In the genomic region with DNA sequence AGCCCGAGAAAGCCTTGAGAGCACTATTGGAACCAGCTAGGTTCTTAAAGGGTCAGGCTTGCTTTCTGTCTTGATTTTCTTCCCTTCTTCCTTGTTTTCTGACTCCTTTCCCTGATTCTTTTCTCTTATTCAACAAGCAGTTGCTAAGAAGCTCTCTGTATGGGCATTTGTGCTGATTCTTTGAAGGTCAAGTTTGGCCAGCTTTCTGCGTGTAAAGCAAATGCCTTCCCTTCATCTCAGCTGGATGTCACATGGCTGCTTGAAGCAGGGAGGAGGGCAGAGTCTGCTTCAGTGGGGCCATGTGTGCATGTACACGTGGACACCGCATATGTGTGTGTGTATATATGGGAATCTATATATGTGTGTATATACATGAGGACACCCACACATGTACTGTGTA, we compare ENCODE assay signal across 18 cellular contexts.
DNase-seq lines count a peak whose midpoint lies in the region; ATAC-seq and TF ChIP-seq lines count a peak whose summit lies in the region.
"Had no signal": no experiment of that assay in that cellular context is flagged by ENCODE, and none has a peak within 500 bp of the region (broad histone marks: within the 10 kb centered on the region; RNA-seq: fewer than 3 reads in every experiment).

No MANE protein-coding gene starts in this region.

- peaks cover 6% of the 10 kb centered on the region for H3K9me3 Mint-ChIP-seq in nephron
- H3K9me3 Mint-ChIP-seq: CD4-positive, alpha-beta T cell had no signal

- no peak for ATAC-seq in GM21786 (IDR thresholded peaks at IDR 0.05; ENCODE audit: unreplicated experiment)
- ATAC-seq: PC-3 had no signal

- peaks cover 3% of the 10 kb centered on the region for H3K27me3 Mint-ChIP-seq in nephron (ENCODE audit: low read depth)
- H3K27me3 Mint-ChIP-seq: CD4-positive, alpha-beta T cell had no signal

- H3K4me3 Mint-ChIP-seq in nephron, result no peak overlapping the region
- H3K4me3 Mint-ChIP-seq: CD4-positive, alpha-beta T cell; H9 had no signal

- DNase-seq in NCI-H82 (lab: John Stamatoyannopoulos, UW) (peak; percentile 21), NCI-H82 treated with DMSO at 0.1 percent for 48 hours (lab: John Stamatoyannopoulos, UW; ENCODE audit: unreplicated experiment) (no peak), epidermal melanocyte (ENCODE audit: insufficient read length, low spot score) (peak; percentile 72), Kasumi-1 (lab: John Stamatoyannopoulos, UW) (no peak), AML-193 (lab: John Stamatoyannopoulos, UW) (no peak), NCI-H345 (lab: John Stamatoyannopoulos, UW) (no peak)
- DNase-seq: 8988T; CD4-positive, alpha-beta T cell; H9; KBM-7; MV-4-11; NCI-H1694 treated with DMSO at 0.1 percent for 48 hours; NCI-H2107; NCI-H510A treated with DMSO at 0.1 percent for 48 hours; NCI-H774; PC-3 had no signal

- no peaks in the 10 kb centered on the region for H3K36me3 Mint-ChIP-seq in nephron (ENCODE audit: low read depth)

- H3K27ac Mint-ChIP-seq in nephron, result peak overlapping the region in 2 of 3 experiments; percentile 8 to 20
- H3K27ac Mint-ChIP-seq: CD4-positive, alpha-beta T cell; H9 had no signal

- peaks cover 11% of the 10 kb centered on the region for H3K4me1 Mint-ChIP-seq in nephron

- no peak for TF ChIP-seq CTCF in nephron (IDR thresholded peaks at IDR 0.05; ENCODE audit: unreplicated experiment in 3 of 3)

Comparison
In these comparisons a context has a peak if more than half of its experiments do, and no peak if none do; other contexts are left out.
1. DNase-seq: peak in NCI-H82 (single experiment) and epidermal melanocyte (single experiment); none in NCI-H82 treated with DMSO at 0.1 percent for 48 hours (single experiment), Kasumi-1 (0 of 2), AML-193 (0 of 2) and NCI-H345 (single experiment).